16 cellular contexts compared by ENCODE assay signal in genomic region chr2:190679391-190679790, GRCh38. TPM values are rescaled to one million over a fixed set of nuclear protein-coding genes. Genes with fewer than 3 reads are reported as not detected.
DNase-seq lines count a peak whose midpoint lies in the region; ATAC-seq and TF ChIP-seq lines count a peak whose summit lies in the region.
"Had no signal": no experiment of that assay in that cellular context is flagged by ENCODE, and none has a peak within 500 bp of the region (broad histone marks: within the 10 kb centered on the region; RNA-seq: fewer than 3 reads in every experiment).

No MANE protein-coding gene starts in this region.

- BruUV-seq in A673 (replicated peaks; lab: Mats Ljungman, UMichigan) = no TSS peak

- intact Hi-C loops in natural killer cell (cut with micrococcal nuclease) (no loop called here), A673 (cut with micrococcal nuclease; ENCODE audit: unreplicated experiment) (no loop called here)
- intact Hi-C loops in activated CD4-positive, alpha-beta memory T cell treated with anti-CD3 and anti-CD28 coated beads for 36 hours (cut with micrococcal nuclease) = loop anchor here (1.0 to 10.0 kb wide), 3 partner anchors 85 to 895 kb away; partner anchors contain the start of genes ORMDL1 and PMS1

- H3K36me3 Mint-ChIP-seq in natural killer cell treated with Interleukin-12 subunit alpha and Interleukin-12 subunit beta and Interleukin-15 and Interleukin-18, amount 100 ng/mL, for 72 hours = peaks cover 7% of the 10 kb centered on the region
- peaks cover 4% of the 10 kb centered on the region for H3K36me3 Mint-ChIP-seq in natural killer cell
- peaks cover 33% of the 10 kb centered on the region for H3K36me3 Mint-ChIP-seq in activated CD4-positive, alpha-beta memory T cell treated with anti-CD3 and anti-CD28 coated beads for 36 hours
- peaks cover 27% of the 10 kb centered on the region for H3K36me3 Mint-ChIP-seq in type B pancreatic cell

- no peaks in the 10 kb centered on the region for H3K36me3 ChIP-seq in A673 (ENCODE audit: insufficient read depth, low read length, poor library complexity, severe bottlenecking)
- H3K36me3 ChIP-seq: cardiac muscle cell had no signal

- H3K27me3 ChIP-seq in A673 (replicated peaks; ENCODE audit: insufficient read depth, low read depth, low read length, poor library complexity) = no peaks in the 10 kb centered on the region
- H3K27me3 ChIP-seq: cardiac muscle cell, esophagus squamous epithelium, vagina had no signal

- no peaks in the 10 kb centered on the region for H3K9me3 ChIP-seq in A673 (ENCODE audit: low read depth, low read length, poor library complexity, severe bottlenecking)
- H3K9me3 ChIP-seq: esophagus squamous epithelium, vagina had no signal

- peak overlapping the region; percentile 36 for H3K27ac ChIP-seq in epithelial cell of prostate
- no peak overlapping the region for H3K27ac ChIP-seq in A673 (ENCODE audit: low read depth, low read length, poor library complexity, severe bottlenecking)
- H3K27ac ChIP-seq: cardiac muscle cell, esophagus squamous epithelium, vagina had no signal

- TF ChIP-seq CTCF in natural killer cell (IDR thresholded peaks at IDR 0.05) (no peak), type B pancreatic cell (conservative IDR thresholded peaks at IDR 0.05) (no peak), A673 (conservative IDR thresholded peaks at IDR 0.05; ENCODE audit: low read depth, low read length) (no peak)

- H3K27ac Mint-ChIP-seq in natural killer cell treated with Interleukin-12 subunit alpha and Interleukin-12 subunit beta and Interleukin-15 and Interleukin-18, amount 100 ng/mL, for 72 hours = peak overlapping the region; percentile 71 to 85
- peak overlapping the region in 1 of 2 donors; percentile 78 for H3K27ac Mint-ChIP-seq in natural killer cell
- H3K27ac Mint-ChIP-seq in activated CD4-positive, alpha-beta memory T cell treated with anti-CD3 and anti-CD28 coated beads for 36 hours = peak overlapping the region; percentile 98
- H3K27ac Mint-ChIP-seq in type B pancreatic cell = peak overlapping the region; percentile 90

- H3K4me1 ChIP-seq in A673 (ENCODE audit: insufficient read depth, low read length, poor library complexity, severe bottlenecking) = peaks cover 5% of the 10 kb centered on the region

- no peaks in the 10 kb centered on the region for H3K9me3 Mint-ChIP-seq in natural killer cell treated with Interleukin-12 subunit alpha and Interleukin-12 subunit beta and Interleukin-15 and Interleukin-18, amount 100 ng/mL, for 72 hours
- no peaks in the 10 kb centered on the region for H3K9me3 Mint-ChIP-seq in natural killer cell
- no peaks in the 10 kb centered on the region for H3K9me3 Mint-ChIP-seq in activated CD4-positive, alpha-beta memory T cell treated with anti-CD3 and anti-CD28 coated beads for 36 hours
- peaks cover 5% of the 10 kb centered on the region for H3K9me3 Mint-ChIP-seq in type B pancreatic cell

- CTCF ChIA-PET in activated CD4-positive, alpha-beta memory T cell treated with anti-CD3 and anti-CD28 coated beads for 36 hours (lab: Charles Lee) = interaction anchor here (0.7 to 4.1 kb wide), 16 partner anchors 12 to 335 kb away, joined by 3 to 49 read pairs (median 5); partner anchors contain the start of gene NEMP2
- CTCF ChIA-PET in A673 (lab: Charles Lee) = interaction anchor here (1.2 kb wide), 1 partner anchor 29 kb away, joined by 4 read pairs; no protein-coding TSS in a partner anchor

- peak overlapping the region; percentile 72 for H3K4me3 Mint-ChIP-seq in natural killer cell treated with Interleukin-12 subunit alpha and Interleukin-12 subunit beta and Interleukin-15 and Interleukin-18, amount 100 ng/mL, for 72 hours
- H3K4me3 Mint-ChIP-seq in natural killer cell = no peak overlapping the region
- H3K4me3 Mint-ChIP-seq in activated CD4-positive, alpha-beta memory T cell treated with anti-CD3 and anti-CD28 coated beads for 36 hours = peak overlapping the region; percentile 61
- no peak overlapping the region for H3K4me3 Mint-ChIP-seq in type B pancreatic cell

- no peak for ATAC-seq in natural killer cell treated with Interleukin-12 subunit alpha and Interleukin-12 subunit beta and Interleukin-15 and Interleukin-18, amount 100 ng/mL, for 72 hours
- ATAC-seq in natural killer cell = no peak

- H3K4me1 Mint-ChIP-seq in natural killer cell treated with Interleukin-12 subunit alpha and Interleukin-12 subunit beta and Interleukin-15 and Interleukin-18, amount 100 ng/mL, for 72 hours (ENCODE audit: low read depth in 2 of 2) = peaks cover 28 to 35% of the 10 kb centered on the region in 2 donors
- peaks cover 10 to 21% of the 10 kb centered on the region in 2 donors for H3K4me1 Mint-ChIP-seq in natural killer cell
- H3K4me1 Mint-ChIP-seq in activated CD4-positive, alpha-beta memory T cell treated with anti-CD3 and anti-CD28 coated beads for 36 hours (ENCODE audit: low read depth) = peaks cover 72% of the 10 kb centered on the region
- H3K4me1 Mint-ChIP-seq in type B pancreatic cell (ENCODE audit: unreplicated experiment) = peaks cover 28% of the 10 kb centered on the region

- H3K27me3 Mint-ChIP-seq in natural killer cell treated with Interleukin-12 subunit alpha and Interleukin-12 subunit beta and Interleukin-15 and Interleukin-18, amount 100 ng/mL, for 72 hours = no peaks in the 10 kb centered on the region
- no peaks in the 10 kb centered on the region for H3K27me3 Mint-ChIP-seq in natural killer cell (ENCODE audit: low read depth in 2 of 2)
- no peaks in the 10 kb centered on the region for H3K27me3 Mint-ChIP-seq in activated CD4-positive, alpha-beta memory T cell treated with anti-CD3 and anti-CD28 coated beads for 36 hours
- H3K27me3 Mint-ChIP-seq in type B pancreatic cell = no peaks in the 10 kb centered on the region

- POLR2A ChIA-PET in activated CD4-positive, alpha-beta memory T cell treated with anti-CD3 and anti-CD28 coated beads for 36 hours (lab: Charles Lee) = interaction anchor here (0.9 to 9.8 kb wide), 13 partner anchors 11 to 335 kb away, joined by 3 to 110 read pairs (median 7); partner anchors contain the start of genes GLS, NAB1, NEMP2 and STAT1
- POLR2A ChIA-PET in A673 (lab: Charles Lee; ENCODE audit: low non-redundant PET) = no interaction called here

- no peak for DNase-seq in natural killer cell treated with Interleukin-12 subunit alpha and Interleukin-12 subunit beta and Interleukin-15 and Interleukin-18, amount 100 ng/mL, for 72 hours (ENCODE audit: low spot score)
- DNase-seq in natural killer cell (no peak), epithelial cell of prostate (ENCODE audit: low read depth, low spot score) (no peak), type B pancreatic cell (ENCODE audit: extremely low spot score, unreplicated experiment) (no peak), NCI-H345 treated with DMSO at 0.1 percent for 48 hours (lab: John Stamatoyannopoulos, UW; ENCODE audit: unreplicated experiment) (no peak), A673 (ENCODE audit: low spot score) (no peak)
- DNase-seq in activated CD4-positive, alpha-beta memory T cell treated with anti-CD3 and anti-CD28 coated beads for 36 hours = no peak
- no peak for DNase-seq in activated CD4-positive, CD25-positive, alpha-beta regulatory T cell treated with anti-CD3 and anti-CD28 coated beads, Interleukin-2, amount 50 U/mL, for 72 hours
- DNase-seq: esophagus squamous epithelium, Kasumi-1, left ventricle myocardium superior, NCI-H1092 treated with DMSO at 0.1 percent for 48 hours, NCI-H524 treated with DMSO at 0.1 percent for 48 hours, SHP77 treated with DMSO at 0.1 percent for 48 hours had no signal

- no peak overlapping the region for H3K4me3 ChIP-seq in A673 (ENCODE audit: low read depth, low read length, poor library complexity, severe bottlenecking)
- H3K4me3 ChIP-seq: cardiac muscle cell, vagina had no signal

RNA-seq across cellular contexts. Expression of gene NAB1, which starts 30.5 kb away (rescaled TPM):
- 10 to 100 TPM; 45.7 to 59.7 TPM for total RNA-seq in natural killer cell treated with Interleukin-12 subunit alpha and Interleukin-12 subunit beta and Interleukin-15 and Interleukin-18, amount 100 ng/mL, for 72 hours
- total RNA-seq in natural killer cell (10 to 100 TPM; 31.2 to 42.0 (median 37.8) TPM), type B pancreatic cell (ENCODE audit: low replicate concordance) (32.9 and 39.7 TPM in 2 replicates), A673 (2021) (29.8 and 32.6 TPM in 2 replicates)
- total RNA-seq in activated CD4-positive, alpha-beta memory T cell treated with anti-CD3 and anti-CD28 coated beads for 36 hours = 10 to 100 TPM; 48.7 to 51.5 TPM

Comparison
In these comparisons a context has a peak if more than half of its experiments do, and no peak if none do; other contexts are left out.
1. H3K4me3 Mint-ChIP-seq: peak in natural killer cell treated with Interleukin-12 subunit alpha and Interleukin-12 subunit beta and Interleukin-15 and Interleukin-18, amount 100 ng/mL, for 72 hours (single experiment) and activated CD4-positive, alpha-beta memory T cell treated with anti-CD3 and anti-CD28 coated beads for 36 hours (single experiment); none in natural killer cell (single experiment) and type B pancreatic cell (single experiment).